13 cellular contexts compared by ENCODE assay signal in genomic region chr1:153698648-153699004, GRCh38. TPM values are rescaled to one million over a fixed set of nuclear protein-coding genes. Genes with fewer than 3 reads are reported as not detected.
A peak's percentile ranks its signal among the peaks of the same experiment; 100 is the strongest.
DNase-seq lines count a peak whose midpoint lies in the region; ATAC-seq and TF ChIP-seq lines count a peak whose summit lies in the region.
"Had no signal": no experiment of that assay in that cellular context is flagged by ENCODE, and none has a peak within 500 bp of the region (broad histone marks: within the 10 kb centered on the region; RNA-seq: fewer than 3 reads in every experiment).

No MANE protein-coding gene starts in this region.

- TF ChIP-seq CTCF in thoracic aorta (IDR thresholded peaks at IDR 0.05) = no peak

- peak overlapping the region; percentile 91 for H3K27ac Mint-ChIP-seq in dendritic cell treated with granulocyte-macrophage colony-stimulating factor and Interleukin-4, amounts not matched to agents 40 ng/mL and 50 ng/mL, for 4 days
- H3K27ac Mint-ChIP-seq: activated T-helper 2 cell treated with anti-CD3 and anti-CD28 coated beads, Interferon-gamma antibody, Interleukin-2, Interleukin-4, amounts not matched to agents 10 μg/mL and 5 μg/mL and 100 μg/mL, durations not matched to agents 14 hours and 24 hours and 36 hours; CD8-positive, alpha-beta T cell; stimulated activated naive B cell treated with anti-CD40 and anti-IgM and Interleukin-4, amounts not matched to agents 10 μg/mL and 1 μg/mL and 100 μg/mL, for 72 hours; T-helper 2 cell treated with Interferon-gamma antibody and Interleukin-4, amounts not matched to agents 5 μg/mL and 100 μg/mL, for 36 hours had no signal

- no peaks in the 10 kb centered on the region for H3K36me3 ChIP-seq in HUES64 (ENCODE audit: insufficient read depth, low read length)
- no peaks in the 10 kb centered on the region for H3K36me3 ChIP-seq in muscle layer of duodenum (ENCODE audit: control insufficient read depth in 1 of 2, insufficient read depth in 2 of 2, low read length in 2 of 2)
- H3K36me3 ChIP-seq in thoracic aorta = peaks cover 2% of the 10 kb centered on the region

- WGBS in HUES64 = 92% methylated on average over 5 of the region's 8 CpGs

- H3K27ac ChIP-seq in HUES64 (ENCODE audit: low read depth, low read length) = peak overlapping the region; percentile 74; the same call in 1 of the 2 replicates
- peak overlapping the region; percentile 10 for H3K27ac ChIP-seq in muscle layer of duodenum (ENCODE audit: low read length)
- H3K27ac ChIP-seq in thoracic aorta = peak overlapping the region; percentile 98 to 100

- H3K4me1 ChIP-seq in HUES64 (ENCODE audit: insufficient read depth, low read length) (peaks cover 25% of the 10 kb centered on the region), muscle layer of duodenum (ENCODE audit: control insufficient read depth in 1 of 2, insufficient read depth in 2 of 2, low read length in 2 of 2) (peaks cover 8 to 15% of the 10 kb centered on the region in 2 donors), thoracic aorta (ENCODE audit: control insufficient read depth in 1 of 2, low read depth in 2 of 2) (peaks cover 23 to 31% of the 10 kb centered on the region in 2 donors)

- H3K9me3 ChIP-seq in HUES64 (ENCODE audit: insufficient read depth, low read depth, low read length) (no peaks in the 10 kb centered on the region), muscle layer of duodenum (ENCODE audit: control insufficient read depth in 1 of 2, low read length in 2 of 2) (no peaks in the 10 kb centered on the region), thoracic aorta (no peaks in the 10 kb centered on the region)

- intact Hi-C loops in dendritic cell treated with granulocyte-macrophage colony-stimulating factor and Interleukin-4, amounts not matched to agents 40 ng/mL and 50 ng/mL, for 4 days (cut with micrococcal nuclease) = no loop called here

- H3K27me3 ChIP-seq in HUES64 (ENCODE audit: insufficient read depth, low read length) (no peaks in the 10 kb centered on the region), muscle layer of duodenum (ENCODE audit: low read depth, low read length) (no peaks in the 10 kb centered on the region), thoracic aorta (replicated peaks; ENCODE audit: insufficient read depth) (no peaks in the 10 kb centered on the region)

- H3K4me3 ChIP-seq in HUES64 (ENCODE audit: low read length) (peak overlapping the region; percentile 17; the same call in 1 of the 2 replicates), muscle layer of duodenum (ENCODE audit: low read depth in 1 of 2, low read length in 2 of 2) (peak overlapping the region; percentile 30 to 48), thoracic aorta (peak overlapping the region; percentile 57)

- no peak overlapping the region for H3K9ac ChIP-seq in HUES64 (ENCODE audit: low read depth, low read length)

- peaks cover 14% of the 10 kb centered on the region for H3K4me1 Mint-ChIP-seq in dendritic cell treated with granulocyte-macrophage colony-stimulating factor and Interleukin-4, amounts not matched to agents 40 ng/mL and 50 ng/mL, for 4 days (ENCODE audit: low read depth)

- peak overlapping the region; percentile 44 for H3K4me3 Mint-ChIP-seq in dendritic cell treated with granulocyte-macrophage colony-stimulating factor and Interleukin-4, amounts not matched to agents 40 ng/mL and 50 ng/mL, for 4 days
- H3K4me3 Mint-ChIP-seq: CD8-positive, alpha-beta T cell; T-helper 2 cell treated with Interferon-gamma antibody and Interleukin-4, amounts not matched to agents 5 μg/mL and 100 μg/mL, for 36 hours had no signal

- no peak for ATAC-seq in thoracic aorta (ENCODE audit: insufficient number of reproducible peaks, low FRiP score, low read depth)
- ATAC-seq: CD8-positive, alpha-beta T cell had no signal

- no peak for DNase-seq in thoracic aorta (ENCODE audit: low spot score)
- no peak for DNase-seq in GM19240 (ENCODE audit: insufficient read length, low spot score)
- no peak for DNase-seq in NCI-H146 treated with DMSO at 0.1 percent for 48 hours (lab: John Stamatoyannopoulos, UW; ENCODE audit: unreplicated experiment)
- no peak for DNase-seq in CD1c-positive myeloid dendritic cell (ENCODE audit: extremely low spot score)
- DNase-seq in NCI-H526 (lab: John Stamatoyannopoulos, UW) = no peak
- DNase-seq: CD8-positive, alpha-beta T cell; NCI-H1092 treated with DMSO at 0.1 percent for 48 hours; stimulated activated naive B cell treated with anti-CD40 and anti-IgM and Interleukin-4, amounts not matched to agents 10 μg/mL and 1 μg/mL and 100 μg/mL, for 72 hours had no signal

- no peaks in the 10 kb centered on the region for H3K9me3 Mint-ChIP-seq in dendritic cell treated with granulocyte-macrophage colony-stimulating factor and Interleukin-4, amounts not matched to agents 40 ng/mL and 50 ng/mL, for 4 days
- H3K9me3 Mint-ChIP-seq: activated T-helper 2 cell treated with anti-CD3 and anti-CD28 coated beads, Interferon-gamma antibody, Interleukin-2, Interleukin-4, amounts not matched to agents 10 μg/mL and 5 μg/mL and 100 μg/mL, durations not matched to agents 14 hours and 24 hours and 36 hours; CD8-positive, alpha-beta T cell; stimulated activated naive B cell treated with anti-CD40 and anti-IgM and Interleukin-4, amounts not matched to agents 10 μg/mL and 1 μg/mL and 100 μg/mL, for 72 hours; T-helper 2 cell treated with Interferon-gamma antibody and Interleukin-4, amounts not matched to agents 5 μg/mL and 100 μg/mL, for 36 hours had no signal

- no peaks in the 10 kb centered on the region for H3K27me3 Mint-ChIP-seq in dendritic cell treated with granulocyte-macrophage colony-stimulating factor and Interleukin-4, amounts not matched to agents 40 ng/mL and 50 ng/mL, for 4 days

- no peaks in the 10 kb centered on the region for H3K36me3 Mint-ChIP-seq in dendritic cell treated with granulocyte-macrophage colony-stimulating factor and Interleukin-4, amounts not matched to agents 40 ng/mL and 50 ng/mL, for 4 days (ENCODE audit: low read depth)
- H3K36me3 Mint-ChIP-seq: CD8-positive, alpha-beta T cell; stimulated activated naive B cell treated with anti-CD40 and anti-IgM and Interleukin-4, amounts not matched to agents 10 μg/mL and 1 μg/mL and 100 μg/mL, for 72 hours had no signal

RNA-seq across cellular contexts. Expression of gene NPR1, which starts 20.1 kb away (rescaled TPM):
- 5.6 TPM for polyA plus RNA-seq in HUES64 (2013, experiment 1 of 2)
- polyA plus RNA-seq in HUES64 (2013, experiment 2 of 2) = 5.8 TPM
- 100 to 1,000 TPM; 279 to 293 TPM for total RNA-seq in thoracic aorta
- total RNA-seq: activated T-helper 2 cell treated with anti-CD3 and anti-CD28 coated beads, Interferon-gamma antibody, Interleukin-2, Interleukin-4, amounts not matched to agents 10 μg/mL and 5 μg/mL and 100 μg/mL, durations not matched to agents 14 hours and 24 hours and 36 hours; CD8-positive, alpha-beta T cell had no signal

RNA-seq across cellular contexts. Expression of gene ILF2, which starts 27.8 kb away (rescaled TPM):
- polyA plus RNA-seq in HUES64 (2013, experiment 1 of 2) = 379 TPM
- 354 TPM for polyA plus RNA-seq in HUES64 (2013, experiment 2 of 2)
- total RNA-seq in thoracic aorta = 10 to 100 TPM; 75.7 to 81.8 TPM

RNA-seq across cellular contexts. Expression of gene INTS3, which starts 29.2 kb away (rescaled TPM):
- polyA plus RNA-seq in HUES64 (2013, experiment 1 of 2) = 39.8 TPM
- polyA plus RNA-seq in HUES64 (2013, experiment 2 of 2) = 38.0 TPM
- total RNA-seq in thoracic aorta = 10 to 100 TPM; 63.8 to 68.8 TPM

RNA-seq across cellular contexts. Expression of gene SNAPIN, which starts 40.1 kb away (rescaled TPM):
- 27.6 TPM for polyA plus RNA-seq in HUES64 (2013, experiment 1 of 2)
- polyA plus RNA-seq in HUES64 (2013, experiment 2 of 2) = 30.9 TPM
- 10 to 100 TPM; 37.9 to 41.6 TPM for total RNA-seq in thoracic aorta

Comparison
In these comparisons a context has a peak if more than half of its experiments do, and no peak if none do; other contexts are left out.
1. H3K27ac ChIP-seq: peak in every context shown above with its lines; median percentile 99 in thoracic aorta; 74 in HUES64; 10 in muscle layer of duodenum.